27 cellular contexts compared by ENCODE assay signal in genomic region chr3:31590650-31591049, GRCh38.
"Had no signal": no experiment of that assay in that cellular context is flagged by ENCODE, and none has a peak within 500 bp of the region (broad histone marks: within the 10 kb centered on the region; RNA-seq: fewer than 3 reads in every experiment).

No MANE protein-coding gene starts in this region.

- DNase-seq: colonic mucosa; cortex of kidney; effector CD8-positive, alpha-beta T cell; effector memory CD8-positive, alpha-beta T cell; endodermal cell; erythroblast; esophagus squamous epithelium; foreskin keratinocyte; heart left ventricle; hypothalamus; immature natural killer cell; islet precursor cell; kidney; kidney glomerular epithelial cell; left colon; left lung; left ventricle myocardium superior; lower lobe of right lung; mesendoderm; midbrain; naive thymus-derived CD4-positive, alpha-beta T cell had no signal

- H3K27ac ChIP-seq: colonic mucosa, epithelial cell of prostate, esophagus squamous epithelium, foreskin keratinocyte, gastroesophageal sphincter, heart left ventricle, hepatocyte, left lung, lower lobe of right lung had no signal

- H3K4me3 ChIP-seq: colonic mucosa, esophagus squamous epithelium, gastroesophageal sphincter, heart left ventricle, hepatocyte, left lung, lower lobe of right lung had no signal

- ATAC-seq: effector memory CD8-positive, alpha-beta T cell; esophagus mucosa; foreskin keratinocyte; gastroesophageal sphincter; heart left ventricle; left colon; left lung; left ventricle myocardium superior; lower lobe of right lung; naive thymus-derived CD4-positive, alpha-beta T cell had no signal

- H3K36me3 ChIP-seq: colonic mucosa had no signal

- FAIRE-seq: endometrium, frontal cortex, kidney had no signal

- H3K4me2 ChIP-seq: hepatocyte had no signal

- H3K9me3 ChIP-seq: colonic mucosa had no signal

- H3K27me3 ChIP-seq: colonic mucosa, esophagus squamous epithelium, foreskin keratinocyte, gastroesophageal sphincter, heart left ventricle, hepatocyte, left lung had no signal

- H3K4me1 ChIP-seq: colonic mucosa, foreskin keratinocyte, gastroesophageal sphincter, left lung, lower lobe of right lung had no signal

- H2AFZ ChIP-seq: hepatocyte had no signal
